Comparison of ENCODE assay signal across 21 cellular contexts in the genomic region with DNA sequence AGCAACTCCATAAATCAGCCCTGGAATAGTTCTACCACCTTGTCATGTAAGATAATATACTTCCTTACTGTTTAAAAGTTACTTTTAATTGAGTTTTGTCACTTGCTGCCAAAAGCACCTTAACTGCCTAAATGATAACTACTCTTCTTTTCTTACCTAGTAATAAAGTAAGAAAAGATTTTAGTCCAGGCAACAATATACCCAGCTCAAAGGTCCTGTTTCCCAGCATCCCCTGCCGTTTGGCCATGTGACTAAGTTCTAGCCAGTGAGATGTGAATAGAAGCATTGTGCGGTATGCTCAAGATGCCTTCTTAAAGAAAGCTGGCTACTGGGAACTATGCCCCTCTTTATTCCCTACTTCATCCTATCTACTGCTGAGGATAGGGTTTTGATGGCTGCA.
"Had no signal": no experiment of that assay in that cellular context is flagged by ENCODE, and none has a peak within 500 bp of the region (broad histone marks: within the 10 kb centered on the region; RNA-seq: fewer than 3 reads in every experiment).

No MANE protein-coding gene starts in this region.

- H3K4me3 ChIP-seq: dorsolateral prefrontal cortex, psoas muscle, skin epidermis, upper lobe of right lung had no signal

- H3K9me3 ChIP-seq: psoas muscle, upper lobe of right lung had no signal

- H3K36me3 ChIP-seq: upper lobe of right lung had no signal

- DNase-seq: activated CD4-positive, alpha-beta T cell treated with anti-CD3 and anti-CD28 coated beads, Interleukin-2, amount 10 ng/mL, durations not matched to agents 7 days and 5 days; activated CD8-positive, alpha-beta T cell treated with anti-CD3 and anti-CD28 coated beads, Interleukin-2, amount 10 ng/mL, durations not matched to agents 7 days and 5 days; activated naive CD4-positive, alpha-beta T cell treated with Interleukin-2 at 50 U/mL for 16 hours; activated naive CD8-positive, alpha-beta T cell treated with anti-CD3 and anti-CD28 coated beads, Interleukin-2, amount 10 ng/mL, durations not matched to agents 7 days and 5 days; activated T-cell treated with anti-CD3 and anti-CD28 coated beads, Interleukin-2, amount 50 U/mL, for 24 hours; amygdala; caudate nucleus; dorsolateral prefrontal cortex; foreskin fibroblast; glutamatergic neuron; hypothalamus; islet precursor cell; naive B cell; psoas muscle; right cardiac atrium; stimulated activated CD4-positive, alpha-beta T cell treated with anti-CD3 and anti-CD28 coated beads, Interleukin-4, amount 100 ng/mL, for 1 hour; stimulated activated naive CD8-positive, alpha-beta T cell treated with anti-CD3 and anti-CD28 coated beads, Interleukin-15, amount 100 ng/mL, for 72 hours; T-cell; upper lobe of right lung had no signal

- ATAC-seq: activated CD4-positive, CD25-positive, alpha-beta regulatory T cell treated with anti-CD3 and anti-CD28 coated beads, Interleukin-2, amount 50 U/mL, for 24 hours; activated CD8-positive, alpha-beta T cell treated with anti-CD3 and anti-CD28 coated beads, Interleukin-2, amount 10 ng/mL, durations not matched to agents 7 days and 5 days; psoas muscle; right cardiac atrium; stimulated activated naive CD8-positive, alpha-beta T cell treated with anti-CD3 and anti-CD28 coated beads, Interleukin-15, amount 100 ng/mL, for 72 hours; T-cell had no signal

- H3K4me1 ChIP-seq: psoas muscle, upper lobe of right lung had no signal

- H3K27ac ChIP-seq: dorsolateral prefrontal cortex, psoas muscle, upper lobe of right lung had no signal

- H3K27me3 ChIP-seq: dorsolateral prefrontal cortex, upper lobe of right lung had no signal
